ENCODE assay signal across 20 cellular contexts in the genomic region with DNA sequence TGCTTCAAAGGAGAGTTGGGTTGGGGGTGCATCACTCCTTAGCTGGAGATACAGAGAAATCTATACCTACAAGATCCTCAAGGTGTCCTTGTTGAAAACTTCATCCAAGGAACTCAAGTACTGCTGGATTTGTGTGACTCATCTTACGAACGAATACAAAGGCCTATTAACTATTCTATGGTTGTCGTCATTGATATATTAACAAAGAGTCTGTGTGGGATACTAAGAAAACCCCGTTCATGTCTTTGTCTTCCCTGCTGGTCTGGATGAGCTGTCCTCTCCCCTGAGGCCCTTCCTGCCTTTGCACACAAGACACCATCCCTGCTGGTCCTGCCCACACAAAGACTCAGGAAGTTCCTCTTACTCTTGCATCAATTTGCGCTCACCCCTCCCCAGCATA. TPM values are rescaled to one million over a fixed set of nuclear protein-coding genes. Genes with fewer than 3 reads are reported as not detected.
A peak's percentile ranks its signal among the peaks of the same experiment; 100 is the strongest.
DNase-seq lines count a peak whose midpoint lies in the region; ATAC-seq and TF ChIP-seq lines count a peak whose summit lies in the region.
"Had no signal": no experiment of that assay in that cellular context is flagged by ENCODE, and none has a peak within 500 bp of the region (broad histone marks: within the 10 kb centered on the region; RNA-seq: fewer than 3 reads in every experiment).

No MANE protein-coding gene starts in this region.

- POLR2A ChIA-PET in activated B cell treated with CpG ODN at 0.5 μM for 24 hours (lab: Charles Lee): interaction anchor here (0.6 to 1.3 kb wide), 4 partner anchors 8 to 134 kb away, joined by 3 to 7 read pairs (median 3); partner anchors contain the start of gene IRF2
- POLR2A ChIA-PET in CD4-positive, alpha-beta memory T cell (lab: Charles Lee; ENCODE audit: partially characterized antibody): interaction anchor here (0.9 kb wide), 1 partner anchor 55 kb away, joined by 3 read pairs; the partner anchor contains the start of gene IRF2

- peaks cover 6% of the 10 kb centered on the region for H3K36me3 Mint-ChIP-seq in activated naive CD8-positive, alpha-beta T cell treated with anti-CD3 and anti-CD28 coated beads for 36 hours
- H3K36me3 Mint-ChIP-seq in activated naive CD8-positive, alpha-beta T cell treated with anti-CD3 and anti-CD28 coated beads, Interleukin-2, amount 50 U/mL, for 24 hours (ENCODE audit: low read depth): no peaks in the 10 kb centered on the region
- H3K36me3 Mint-ChIP-seq in activated B cell treated with CpG ODN at 0.5 μM for 24 hours (ENCODE audit: low read depth): peaks cover 1% of the 10 kb centered on the region
- peaks cover 0 to 8% of the 10 kb centered on the region in 2 donors for H3K36me3 Mint-ChIP-seq in CD4-positive, alpha-beta memory T cell

- no peaks in the 10 kb centered on the region for H3K27me3 ChIP-seq in CD4-positive, alpha-beta memory T cell (ENCODE audit: insufficient read depth, low read length)
- no peaks in the 10 kb centered on the region for H3K27me3 ChIP-seq in sigmoid colon
- H3K27me3 ChIP-seq: neutrophil, right atrium auricular region, thyroid gland had no signal

- no peak overlapping the region for H3K27ac ChIP-seq in CD4-positive, alpha-beta memory T cell (ENCODE audit: low read depth, low read length)
- no peak overlapping the region for H3K27ac ChIP-seq in sigmoid colon
- H3K27ac ChIP-seq: A549, neutrophil, right atrium auricular region, thyroid gland had no signal

- peaks cover 42% of the 10 kb centered on the region for H3K4me1 Mint-ChIP-seq in activated naive CD8-positive, alpha-beta T cell treated with anti-CD3 and anti-CD28 coated beads for 36 hours
- peaks cover 56% of the 10 kb centered on the region for H3K4me1 Mint-ChIP-seq in activated naive CD8-positive, alpha-beta T cell treated with anti-CD3 and anti-CD28 coated beads, Interleukin-2, amount 50 U/mL, for 24 hours
- peaks cover 78% of the 10 kb centered on the region for H3K4me1 Mint-ChIP-seq in activated B cell treated with CpG ODN at 0.5 μM for 24 hours
- H3K4me1 Mint-ChIP-seq in CD4-positive, alpha-beta memory T cell: peaks cover 9 to 22% (median 15%) of the 10 kb centered on the region in 4 donors

- intact Hi-C loops in activated B cell treated with CpG ODN at 0.5 μM for 24 hours (cut with micrococcal nuclease): no loop called here
- intact Hi-C loops in CD4-positive, alpha-beta memory T cell (cut with micrococcal nuclease): no loop called here
- intact Hi-C loops in sigmoid colon (cut with DNase I): no loop called here

- no peak for TF ChIP-seq POLR2A in sigmoid colon (IDR thresholded peaks at IDR 0.05)

- no peak for DNase-seq in activated naive CD8-positive, alpha-beta T cell treated with anti-CD3 and anti-CD28 coated beads for 36 hours
- DNase-seq in activated naive CD8-positive, alpha-beta T cell treated with anti-CD3 and anti-CD28 coated beads, Interleukin-2, amount 50 U/mL, for 24 hours: no peak
- DNase-seq in activated B cell treated with CpG ODN at 0.5 μM for 24 hours (no peak), globus pallidus (ENCODE audit: low spot score) (peak; percentile 78), sigmoid colon (no peak)
- no peak for DNase-seq in CD4-positive, alpha-beta memory T cell
- no peak for DNase-seq in stimulated activated CD4-positive, alpha-beta T cell treated with anti-CD3 and anti-CD28 coated beads, Interleukin-15, amount 100 ng/mL, for 24 hours
- DNase-seq: activated CD4-positive, alpha-beta T cell treated with anti-CD3 and anti-CD28 coated beads, Interleukin-2, amount 50 U/mL, for 1 hour; activated T-cell treated with anti-CD3 and anti-CD28 coated beads, Interleukin-2, amount 50 U/mL, for 24 hours; CD8-positive, alpha-beta memory T cell; IMR-90; NCI-H1092 treated with DMSO at 0.1 percent for 48 hours; SHP77; thyroid gland had no signal

- WGBS in sigmoid colon, 2 donors: 91 to 92% methylated on average over 5 of the region's 5 CpGs

- H3K4me3 Mint-ChIP-seq in activated naive CD8-positive, alpha-beta T cell treated with anti-CD3 and anti-CD28 coated beads for 36 hours: no peak overlapping the region
- H3K4me3 Mint-ChIP-seq in activated naive CD8-positive, alpha-beta T cell treated with anti-CD3 and anti-CD28 coated beads, Interleukin-2, amount 50 U/mL, for 24 hours: no peak overlapping the region
- no peak overlapping the region for H3K4me3 Mint-ChIP-seq in activated B cell treated with CpG ODN at 0.5 μM for 24 hours
- peak overlapping the region in 1 of 8 donors; percentile 36 for H3K4me3 Mint-ChIP-seq in CD4-positive, alpha-beta memory T cell
- H3K4me3 Mint-ChIP-seq: activated T-cell treated with anti-CD3 and anti-CD28 coated beads, Interleukin-2, amount 50 U/mL, for 24 hours; CD8-positive, alpha-beta memory T cell; T-helper 2 cell treated with Interferon-gamma antibody and Interleukin-4, amounts not matched to agents 5 μg/mL and 100 μg/mL, for 36 hours had no signal

- peaks cover 18% of the 10 kb centered on the region for H3K4me1 ChIP-seq in CD4-positive, alpha-beta memory T cell (ENCODE audit: insufficient read depth, low read length)
- H3K4me1 ChIP-seq in sigmoid colon: peaks cover 0 to 8% (median 6%) of the 10 kb centered on the region in 4 donors
- H3K4me1 ChIP-seq: A549 had no signal

- no peaks in the 10 kb centered on the region for H3K9me3 ChIP-seq in CD4-positive, alpha-beta memory T cell (ENCODE audit: control insufficient read depth in 1 of 2, low read length in 2 of 2)
- no peaks in the 10 kb centered on the region for H3K9me3 ChIP-seq in sigmoid colon
- H3K9me3 ChIP-seq: neutrophil, right atrium auricular region, thyroid gland had no signal

- CTCF ChIA-PET in activated B cell treated with CpG ODN at 0.5 μM for 24 hours (lab: Charles Lee): interaction anchor here (1.5 kb wide), 1 partner anchor 23 kb away, joined by 4 read pairs; no protein-coding TSS in a partner anchor
- CTCF ChIA-PET in CD4-positive, alpha-beta memory T cell (lab: Charles Lee; ENCODE audit: partially characterized antibody): interaction anchor here (0.5 to 1.2 kb wide), 2 partner anchors 265 to 1042 kb away, joined by 3 read pairs; no protein-coding TSS in a partner anchor

- TF ChIP-seq CTCF in activated B cell treated with CpG ODN at 0.5 μM for 24 hours (IDR thresholded peaks at IDR 0.05) (no peak), sigmoid colon (IDR thresholded peaks at IDR 0.05) (no peak)

- no peaks in the 10 kb centered on the region for H3K36me3 ChIP-seq in CD4-positive, alpha-beta memory T cell (ENCODE audit: insufficient read depth, low read length)
- H3K36me3 ChIP-seq in sigmoid colon: no peaks in the 10 kb centered on the region
- H3K36me3 ChIP-seq: neutrophil, right atrium auricular region, thyroid gland had no signal

- peak overlapping the region; percentile 27 for H3K27ac Mint-ChIP-seq in activated naive CD8-positive, alpha-beta T cell treated with anti-CD3 and anti-CD28 coated beads for 36 hours
- no peak overlapping the region for H3K27ac Mint-ChIP-seq in activated naive CD8-positive, alpha-beta T cell treated with anti-CD3 and anti-CD28 coated beads, Interleukin-2, amount 50 U/mL, for 24 hours
- peak overlapping the region; percentile 26 for H3K27ac Mint-ChIP-seq in activated B cell treated with CpG ODN at 0.5 μM for 24 hours
- peak overlapping the region in 1 of 7 donors; percentile 65 for H3K27ac Mint-ChIP-seq in CD4-positive, alpha-beta memory T cell
- H3K27ac Mint-ChIP-seq: activated T-cell treated with anti-CD3 and anti-CD28 coated beads, Interleukin-2, amount 50 U/mL, for 24 hours; T-helper 2 cell treated with Interferon-gamma antibody and Interleukin-4, amounts not matched to agents 5 μg/mL and 100 μg/mL, for 36 hours had no signal

- H3K9me3 Mint-ChIP-seq in activated naive CD8-positive, alpha-beta T cell treated with anti-CD3 and anti-CD28 coated beads for 36 hours: peaks cover 14% of the 10 kb centered on the region
- H3K9me3 Mint-ChIP-seq in activated naive CD8-positive, alpha-beta T cell treated with anti-CD3 and anti-CD28 coated beads, Interleukin-2, amount 50 U/mL, for 24 hours: peaks cover 14% of the 10 kb centered on the region
- peaks cover 9% of the 10 kb centered on the region for H3K9me3 Mint-ChIP-seq in activated B cell treated with CpG ODN at 0.5 μM for 24 hours
- H3K9me3 Mint-ChIP-seq in CD4-positive, alpha-beta memory T cell: peaks cover 0 to 20% (median 12%) of the 10 kb centered on the region in 8 donors

- ATAC-seq in activated naive CD8-positive, alpha-beta T cell treated with anti-CD3 and anti-CD28 coated beads, Interleukin-2, amount 50 U/mL, for 24 hours: no peak
- ATAC-seq in activated B cell treated with CpG ODN at 0.5 μM for 24 hours (ENCODE audit: low read depth) (no peak), GM18519 (IDR thresholded peaks at IDR 0.05; ENCODE audit: low FRiP score, unreplicated experiment) (no peak)
- ATAC-seq: A549, GM12878 had no signal

- no peak for TF ChIP-seq EP300 in sigmoid colon (IDR thresholded peaks at IDR 0.05)

- H3K27me3 Mint-ChIP-seq in activated naive CD8-positive, alpha-beta T cell treated with anti-CD3 and anti-CD28 coated beads for 36 hours: no peaks in the 10 kb centered on the region
- H3K27me3 Mint-ChIP-seq in activated naive CD8-positive, alpha-beta T cell treated with anti-CD3 and anti-CD28 coated beads, Interleukin-2, amount 50 U/mL, for 24 hours: no peaks in the 10 kb centered on the region
- no peaks in the 10 kb centered on the region for H3K27me3 Mint-ChIP-seq in activated B cell treated with CpG ODN at 0.5 μM for 24 hours
- no peaks in the 10 kb centered on the region for H3K27me3 Mint-ChIP-seq in CD4-positive, alpha-beta memory T cell
- H3K27me3 Mint-ChIP-seq: activated T-cell treated with anti-CD3 and anti-CD28 coated beads, Interleukin-2, amount 50 U/mL, for 24 hours; CD8-positive, alpha-beta memory T cell had no signal

- H3K4me3 ChIP-seq in CD4-positive, alpha-beta memory T cell (ENCODE audit: low read length in 2 of 2): no peak overlapping the region
- no peak overlapping the region for H3K4me3 ChIP-seq in sigmoid colon
- H3K4me3 ChIP-seq: A549, GM12878, right atrium auricular region, thyroid gland had no signal

RNA-seq across cellular contexts. Expression of gene IRF2, which starts 54.9 kb away (rescaled TPM):
- total RNA-seq in activated naive CD8-positive, alpha-beta T cell treated with anti-CD3 and anti-CD28 coated beads for 36 hours: 10 to 100 TPM; 49.1 to 61.4 TPM
- total RNA-seq in activated B cell treated with CpG ODN at 0.5 μM for 24 hours (65.5 and 66.2 TPM in 2 replicates), sigmoid colon (10 to 100 TPM; 29.3 to 39.7 (median 31.3) TPM)
- total RNA-seq in CD4-positive, alpha-beta memory T cell: 10 to 100 TPM; 66.7 to 70.4 TPM
- polyA plus RNA-seq in CD4-positive, alpha-beta memory T cell: 10 to 100 TPM; 72.6 to 87.2 TPM
- 10 to 100 TPM; 27.6 to 41.8 (median 35.4) TPM for polyA plus RNA-seq in sigmoid colon
